1 cellular context compared by ENCODE assay signal in genomic region chr5:115132465-115132864, GRCh38.
TF ChIP-seq lines count a peak whose summit lies in the region.

No MANE protein-coding gene starts in this region.

TF ChIP-seq in GM23338, 12 proteins besides CTCF, POLR2A, EP300 and RAD21 (continued from another document):
- TF ChIP-seq ZNF462 (CRISPR knock-in tag; IDR thresholded peaks at IDR 0.05), result no peak
- TF ChIP-seq CREB1 (CRISPR knock-in tag; IDR thresholded peaks at IDR 0.05; ENCODE audit: low read depth), result no peak
- no peak for TF ChIP-seq NANOG (IDR thresholded peaks at IDR 0.05; ENCODE audit: borderline replicate concordance)
- no peak for TF ChIP-seq ZNF114 (CRISPR knock-in tag; IDR thresholded peaks at IDR 0.05)
- TF ChIP-seq ETS1 (IDR thresholded peaks at IDR 0.05), result no peak
